Comparison of ENCODE assay signal across 8 cellular contexts in the genomic region with DNA sequence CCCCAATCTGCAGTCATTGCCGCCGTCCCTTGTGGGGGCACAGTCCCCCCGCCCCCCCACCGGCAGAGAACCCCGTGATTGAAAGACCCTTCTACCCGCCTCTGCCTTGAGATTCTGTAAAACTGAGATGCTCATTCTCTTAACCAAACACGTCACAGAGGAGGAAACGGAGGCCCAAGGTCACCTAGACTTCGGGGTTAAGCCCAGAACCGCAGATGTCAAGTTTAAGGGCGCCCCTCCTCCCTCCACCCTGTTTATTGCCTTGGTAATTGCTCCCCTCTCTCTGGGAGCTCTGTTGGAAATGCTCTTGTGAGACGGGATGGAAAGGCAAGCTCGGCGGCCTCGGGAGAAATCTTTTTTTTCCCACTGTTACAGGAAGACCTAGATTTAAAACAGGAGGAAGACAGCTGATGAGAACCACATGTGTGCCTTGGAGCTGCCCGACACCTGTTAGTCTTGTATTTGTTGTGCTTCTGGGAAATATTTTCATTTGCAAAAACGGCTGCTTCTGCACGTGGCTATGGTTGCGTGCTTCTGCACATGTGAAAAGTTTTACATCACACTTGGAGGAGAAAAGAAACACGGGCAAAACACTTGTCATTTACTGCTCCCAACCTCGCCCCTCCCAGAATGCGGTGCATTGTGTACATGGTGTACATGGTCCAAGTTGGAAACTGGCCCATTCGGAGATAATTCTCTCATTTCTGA. TPM values are rescaled to one million over a fixed set of nuclear protein-coding genes. Genes with fewer than 3 reads are reported as not detected.
DNase-seq lines count a peak whose midpoint lies in the region; ATAC-seq and TF ChIP-seq lines count a peak whose summit lies in the region.

No MANE protein-coding gene starts in this region.

- ATAC-seq in CD4-positive, alpha-beta T cell (ENCODE audit: poor library complexity), result peak; percentile 27
- ATAC-seq in HG03469 (IDR thresholded peaks at IDR 0.05; ENCODE audit: unreplicated experiment), result no peak

- H3K4me1 ChIP-seq in HEK293 (ENCODE audit: control insufficient read depth, insufficient read depth, low read length) (no peaks in the 10 kb centered on the region), mesenchymal stem cell (ENCODE audit: control insufficient read depth, insufficient read depth, low read depth, low read length) (peaks cover 11% of the 10 kb centered on the region), vagina (peaks cover 34% of the 10 kb centered on the region)

- peak in 1 of 10 experiments; percentile 16 for DNase-seq in CD4-positive, alpha-beta T cell
- DNase-seq in RPMI8226, result peak; percentile 71
- DNase-seq in dedifferentiated amniotic fluid mesenchymal stem cell (ENCODE audit: extremely low spot score), result peak; percentile 20
- DNase-seq in mesenchymal stem cell, result peak; percentile 71
- DNase-seq in vagina (ENCODE audit: extremely low spot score in 2 of 2), result no peak
- no peak for DNase-seq in kidney tubule cell (ENCODE audit: low spot score)

- peak overlapping the region; percentile 82 for H3K4me2 ChIP-seq in mesenchymal stem cell (ENCODE audit: low read length, poor library complexity, severe bottlenecking)

- H2BK5ac ChIP-seq in mesenchymal stem cell (ENCODE audit: low read depth, low read length, poor library complexity, severe bottlenecking), result no peak overlapping the region

- TF ChIP-seq POLR2A in vagina (IDR thresholded peaks at IDR 0.05), result no peak

- no peaks in the 10 kb centered on the region for H3K9me3 ChIP-seq in CD4-positive, alpha-beta T cell (ENCODE audit: control insufficient read depth, low read length)
- H3K9me3 ChIP-seq in HEK293 (ENCODE audit: control insufficient read depth, insufficient read depth, low read depth, low read length) (no peaks in the 10 kb centered on the region), mesenchymal stem cell (ENCODE audit: control insufficient read depth, low read length) (no peaks in the 10 kb centered on the region), vagina (no peaks in the 10 kb centered on the region)

- TF ChIP-seq CTCF in CD4-positive, alpha-beta T cell (IDR thresholded peaks at IDR 0.05), result no peak
- TF ChIP-seq CTCF in HEK293 (tag by site-specific recombination; IDR thresholded peaks at IDR 0.05), result no peak
- no peak for TF ChIP-seq CTCF in vagina (IDR thresholded peaks at IDR 0.05)

- no peak overlapping the region for H2BK12ac ChIP-seq in mesenchymal stem cell (ENCODE audit: low read length in 2 of 2)

- H3K4me3 ChIP-seq in HEK293 (ENCODE audit: low read depth, low read length) (peak overlapping the region; percentile 89), mesenchymal stem cell (ENCODE audit: insufficient read depth in 1 of 2, low read depth in 1 of 2, low read length in 2 of 2) (peak overlapping the region; percentile 85 to 91), vagina (peak overlapping the region; percentile 97 to 100)

- H3K9ac ChIP-seq in mesenchymal stem cell (ENCODE audit: low read length), result peak overlapping the region; percentile 94

- no peak overlapping the region for H2BK15ac ChIP-seq in mesenchymal stem cell (ENCODE audit: low read depth, poor library complexity, severe bottlenecking)

- no peaks in the 10 kb centered on the region for H3K27me3 ChIP-seq in CD4-positive, alpha-beta T cell (ENCODE audit: control insufficient read depth, insufficient read depth, low read length)
- H3K27me3 ChIP-seq in mesenchymal stem cell (ENCODE audit: control insufficient read depth in 1 of 2, insufficient read depth in 1 of 2, low read length in 2 of 2) (no peaks in the 10 kb centered on the region), vagina (no peaks in the 10 kb centered on the region)

- WGBS in mesenchymal stem cell, result 18% methylated on average over 23 of the region's 23 CpGs

- no peak overlapping the region for H2AFZ ChIP-seq in mesenchymal stem cell (ENCODE audit: low read depth, low read length)

- no peak overlapping the region for H3K14ac ChIP-seq in mesenchymal stem cell (ENCODE audit: low read length in 2 of 2)

- no peaks in the 10 kb centered on the region for H3K9me3 Mint-ChIP-seq in CD4-positive, alpha-beta T cell

- H3K36me3 Mint-ChIP-seq in CD4-positive, alpha-beta T cell (ENCODE audit: low read depth), result peaks cover 72% of the 10 kb centered on the region

- peak overlapping the region; percentile 61 to 85 for H3K18ac ChIP-seq in mesenchymal stem cell (ENCODE audit: low read depth in 1 of 2, low read length in 2 of 2)

- CTCF ChIA-PET in CD4-positive, alpha-beta T cell (lab: Charles Lee), result interaction anchor here (1.0 to 1.9 kb wide), 3 partner anchors 9 to 45 kb away, joined by 4 to 6 read pairs (median 4); a partner anchor contains a TSS
- CTCF ChIA-PET in HEK293 (lab: Yijun Ruan, JAX), result no interaction called here

- H4K8ac ChIP-seq in mesenchymal stem cell (ENCODE audit: low read length), result peak overlapping the region; percentile 50

- H2AK5ac ChIP-seq in mesenchymal stem cell (ENCODE audit: low read length, severe bottlenecking), result no peak overlapping the region

- H3K36me3 ChIP-seq in HEK293 (ENCODE audit: control insufficient read depth in 2 of 2, insufficient read depth in 1 of 2, low read length in 2 of 2) (peaks cover 7 to 39% of the 10 kb centered on the region in 2 experiments; a peak in 2 of 3 replicates), mesenchymal stem cell (ENCODE audit: control insufficient read depth in 1 of 2, insufficient read depth in 2 of 2, low read depth in 1 of 2, low read length in 2 of 2) (peaks cover 22 to 37% of the 10 kb centered on the region in 2 experiments), vagina (peaks cover 0 to 16% of the 10 kb centered on the region in 2 donors)

- H3K4ac ChIP-seq in mesenchymal stem cell (ENCODE audit: low read depth in 1 of 2, low read length in 2 of 2), result peak overlapping the region in 1 of 2 experiments; percentile 64

- peak overlapping the region; percentile 96 for H3K27ac Mint-ChIP-seq in CD4-positive, alpha-beta T cell

- no peak overlapping the region for H2BK120ac ChIP-seq in mesenchymal stem cell (ENCODE audit: low read depth, low read length)

- no peak overlapping the region for H3K23ac ChIP-seq in mesenchymal stem cell (ENCODE audit: low read length in 2 of 2)

- POLR2A ChIA-PET in CD4-positive, alpha-beta T cell (lab: Charles Lee), result interaction anchor here (1.0 to 3.9 kb wide), 10 partner anchors 10 to 448 kb away, joined by 3 to 32 read pairs (median 8); a partner anchor contains a TSS
- POLR2A ChIA-PET in HEK293 (lab: Yijun Ruan, JAX), result interaction anchor here (0.6 to 3.1 kb wide), 7 partner anchors 10 to 863 kb away, joined by 3 to 20 read pairs (median 9); a partner anchor contains a TSS

- peak overlapping the region; percentile 99 for H3K4me3 Mint-ChIP-seq in CD4-positive, alpha-beta T cell

- H4K91ac ChIP-seq in mesenchymal stem cell (ENCODE audit: low read length), result peak overlapping the region; percentile 98

- peak overlapping the region; percentile 94 for H3K27ac ChIP-seq in CD4-positive, alpha-beta T cell (ENCODE audit: low read depth, low read length)
- H3K27ac ChIP-seq in HEK293 (ENCODE audit: extremely low read depth, low read depth, low read length) (peak overlapping the region; percentile 92; the same call in 1 of the 2 replicates), mesenchymal stem cell (ENCODE audit: low read length, poor library complexity, severe bottlenecking) (peak overlapping the region; percentile 24), vagina (peak overlapping the region; percentile 93)

- peaks cover 46% of the 10 kb centered on the region for H3K4me1 Mint-ChIP-seq in CD4-positive, alpha-beta T cell (ENCODE audit: low read depth)

- no peaks in the 10 kb centered on the region for H3K27me3 Mint-ChIP-seq in CD4-positive, alpha-beta T cell

- intact Hi-C loops in CD4-positive, alpha-beta T cell (cut with DNase I, micrococcal nuclease), result loop anchor here (1.0 kb wide), 9 partner anchors 30 to 158 kb away; a partner anchor contains a TSS
- intact Hi-C loops in vagina (cut with DNase I), result loop anchor here (2.0 kb wide), 1 partner anchor 56 kb away; a partner anchor contains a TSS

- H3K79me1 ChIP-seq in mesenchymal stem cell (replicated peaks; ENCODE audit: low read length, poor library complexity, severe bottlenecking), result peaks cover 9% of the 10 kb centered on the region

TF ChIP-seq in HEK293, 187 proteins besides CTCF, POLR2A, EP300 and RAD21 (continues in another document):
- TF ChIP-seq, protein P1, sequence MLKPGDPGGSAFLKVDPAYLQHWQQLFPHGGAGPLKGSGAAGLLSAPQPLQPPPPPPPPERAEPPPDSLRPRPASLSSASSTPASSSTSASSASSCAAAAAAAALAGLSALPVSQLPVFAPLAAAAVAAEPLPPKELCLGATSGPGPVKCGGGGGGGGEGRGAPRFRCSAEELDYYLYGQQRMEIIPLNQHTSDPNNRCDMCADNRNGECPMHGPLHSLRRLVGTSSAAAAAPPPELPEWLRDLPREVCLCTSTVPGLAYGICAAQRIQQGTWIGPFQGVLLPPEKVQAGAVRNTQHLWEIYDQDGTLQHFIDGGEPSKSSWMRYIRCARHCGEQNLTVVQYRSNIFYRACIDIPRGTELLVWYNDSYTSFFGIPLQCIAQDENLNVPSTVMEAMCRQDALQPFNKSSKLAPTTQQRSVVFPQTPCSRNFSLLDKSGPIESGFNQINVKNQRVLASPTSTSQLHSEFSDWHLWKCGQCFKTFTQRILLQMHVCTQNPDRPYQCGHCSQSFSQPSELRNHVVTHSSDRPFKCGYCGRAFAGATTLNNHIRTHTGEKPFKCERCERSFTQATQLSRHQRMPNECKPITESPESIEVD (tag by site-specific recombination; IDR thresholded peaks at IDR 0.05), result peak; percentile 25
- TF ChIP-seq, protein P2, sequence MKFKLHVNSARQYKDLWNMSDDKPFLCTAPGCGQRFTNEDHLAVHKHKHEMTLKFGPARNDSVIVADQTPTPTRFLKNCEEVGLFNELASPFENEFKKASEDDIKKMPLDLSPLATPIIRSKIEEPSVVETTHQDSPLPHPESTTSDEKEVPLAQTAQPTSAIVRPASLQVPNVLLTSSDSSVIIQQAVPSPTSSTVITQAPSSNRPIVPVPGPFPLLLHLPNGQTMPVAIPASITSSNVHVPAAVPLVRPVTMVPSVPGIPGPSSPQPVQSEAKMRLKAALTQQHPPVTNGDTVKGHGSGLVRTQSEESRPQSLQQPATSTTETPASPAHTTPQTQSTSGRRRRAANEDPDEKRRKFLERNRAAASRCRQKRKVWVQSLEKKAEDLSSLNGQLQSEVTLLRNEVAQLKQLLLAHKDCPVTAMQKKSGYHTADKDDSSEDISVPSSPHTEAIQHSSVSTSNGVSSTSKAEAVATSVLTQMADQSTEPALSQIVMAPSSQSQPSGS (tag by site-specific recombination; IDR thresholded peaks at IDR 0.05; ENCODE audit: low read depth), result no peak

RNA-seq across cellular contexts. Expression of a gene that starts 1.1 kb away (rescaled TPM):
- 10 to 100 TPM; 50.4 to 52.4 TPM for total RNA-seq in CD4-positive, alpha-beta T cell
- 4.5 TPM for polyA plus RNA-seq in mesenchymal stem cell (2013, experiment 1 of 2)
- polyA plus RNA-seq in mesenchymal stem cell (2013, experiment 2 of 2), result 4.4 TPM
- 11.3 TPM for total RNA-seq in vagina

RNA-seq across cellular contexts. Expression of a gene that starts 30.8 kb away (rescaled TPM):
- 10 to 100 TPM; 44.3 to 47.4 TPM for total RNA-seq in CD4-positive, alpha-beta T cell
- 67.8 TPM for polyA plus RNA-seq in mesenchymal stem cell (2013, experiment 1 of 2)
- 69.3 TPM for polyA plus RNA-seq in mesenchymal stem cell (2013, experiment 2 of 2)
- 75.1 TPM for total RNA-seq in vagina

RNA-seq across cellular contexts. Expression of a gene that starts 31.8 kb away (rescaled TPM):
- under 1 TPM in 1 of 2 experiments, not detected in 1; 0.59 TPM for total RNA-seq in CD4-positive, alpha-beta T cell
- 0.95 TPM for polyA plus RNA-seq in mesenchymal stem cell (2013, experiment 1 of 2)
- polyA plus RNA-seq in mesenchymal stem cell (2013, experiment 2 of 2), result 0.93 TPM
- total RNA-seq in vagina, result 4.7 TPM

RNA-seq across cellular contexts. Expression of a gene that starts 56.9 kb away (rescaled TPM):
- 10 to 100 TPM; 72.3 to 76.3 TPM for total RNA-seq in CD4-positive, alpha-beta T cell
- 65.2 TPM for polyA plus RNA-seq in mesenchymal stem cell (2013, experiment 1 of 2)
- 65.7 TPM for polyA plus RNA-seq in mesenchymal stem cell (2013, experiment 2 of 2)
- total RNA-seq in vagina, result 21.6 TPM

Comparison
In these comparisons a context has a peak if more than half of its experiments do, and no peak if none do; other contexts are left out.
1. DNase-seq: peak in RPMI8226 (single experiment), dedifferentiated amniotic fluid mesenchymal stem cell (single experiment) and mesenchymal stem cell (single experiment); none in vagina (0 of 2) and kidney tubule cell (single experiment).
2. H3K27ac ChIP-seq: peak in every context shown above with its lines; median percentile 94 in CD4-positive, alpha-beta T cell; 93 in vagina; 92 in HEK293; 24 in mesenchymal stem cell.
3. Peak in every context shown above with its lines, with median percentiles within 50 percentile points of each other: H3K4me3 ChIP-seq.